ENCODE assay signal across 35 cellular contexts in genomic region chr3:177750436-177750835, GRCh38.
"Had no signal": no experiment of that assay in that cellular context is flagged by ENCODE, and none has a peak within 500 bp of the region (broad histone marks: within the 10 kb centered on the region; RNA-seq: fewer than 3 reads in every experiment).

No MANE protein-coding gene starts in this region.

- H3K27ac ChIP-seq: KMS-11 had no signal

- H3K4me2 ChIP-seq: KMS-11 had no signal

- H3K9ac ChIP-seq: KMS-11 had no signal

- DNase-seq: Karpas-422, Kasumi-1, MM.1S, MV-4-11, NCI-H1048, NCI-H1092, NCI-H1092 treated with DMSO at 0.1 percent for 48 hours, NCI-H1105, NCI-H1105 treated with DMSO at 0.1 percent for 48 hours, NCI-H1417, NCI-H1417 treated with DMSO at 0.1 percent for 48 hours, NCI-H1436, NCI-H1436 treated with DMSO at 0.1 percent for 48 hours, NCI-H146, NCI-H1694, NCI-H1694 treated with DMSO at 0.1 percent for 48 hours, NCI-H187, NCI-H187 treated with DMSO at 0.1 percent for 48 hours, NCI-H1930, NCI-H2029, NCI-H2029 treated with DMSO at 0.1 percent for 48 hours, NCI-H2081, NCI-H2081 treated with DMSO at 0.1 percent for 48 hours, NCI-H2107, NCI-H2171, NCI-H2171 treated with DMSO at 0.1 percent for 48 hours, NCI-H2227 treated with DMSO at 0.1 percent for 48 hours, NCI-H226, NCI-H345, NCI-H446, NCI-H446 treated with DMSO at 0.1 percent for 48 hours, NCI-H510A, NCI-H510A treated with DMSO at 0.1 percent for 48 hours, NCI-H524 had no signal
